1 cellular context compared by ENCODE assay signal in the genomic region with DNA sequence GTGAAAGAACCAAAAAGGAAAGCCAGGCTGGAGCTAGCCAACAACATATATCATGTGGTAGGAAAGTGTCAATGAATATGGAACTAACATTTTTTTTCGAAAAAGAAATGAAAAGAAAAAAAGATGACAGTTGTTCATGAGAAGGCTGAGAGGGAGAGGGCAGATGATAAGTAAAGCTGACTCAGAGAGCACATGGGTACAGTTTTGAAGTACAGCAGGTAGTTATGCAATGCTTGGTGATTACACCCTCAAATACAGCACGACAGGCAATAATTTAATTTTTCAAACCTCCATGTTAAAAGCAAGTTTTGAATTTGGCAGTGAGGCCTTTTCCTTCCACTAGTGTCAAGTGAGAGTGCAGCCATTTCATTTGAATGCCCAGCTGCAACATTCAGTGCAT.
A peak's percentile ranks its signal among the peaks of the same experiment; 100 is the strongest.
TF ChIP-seq lines count a peak whose summit lies in the region.

No MANE protein-coding gene starts in this region.

TF ChIP-seq in K562, 482 proteins besides CTCF, POLR2A, EP300 and RAD21 (continued from another document):
- TF ChIP-seq CEBPG (CRISPR knock-in tag; IDR thresholded peaks at IDR 0.05) (no peak), CEBPG (tag; conservative IDR thresholded peaks at IDR 0.05 in 1 of 2, IDR thresholded peaks at IDR 0.05 in 1 of 2) (peak; percentile 64 to 86), NELFE (IDR thresholded peaks at IDR 0.05; ENCODE audit: insufficient read depth, insufficient read length) (no peak), JUN (IDR thresholded peaks at IDR 0.05; ENCODE audit: borderline replicate concordance, low read depth, low read length) (0 out of 2 replicates have a peak, but pooled peaks have one; percentile 10), JUN (CRISPR knock-in tag; IDR thresholded peaks at IDR 0.05; ENCODE audit: borderline replicate concordance) (no peak), FOXA1 (IDR thresholded peaks at IDR 0.05; ENCODE audit: borderline replicate concordance) (no peak), ZC3H8 (IDR thresholded peaks at IDR 0.05) (no peak), COPS2 (conservative IDR thresholded peaks at IDR 0.05) (no peak), TRIM24 (IDR thresholded peaks at IDR 0.05) (0 out of 4 replicates have a peak, but pooled peaks of 1 of the 2 experiments have one; percentile 8), PTBP1 (IDR thresholded peaks at IDR 0.05; ENCODE audit: low read depth, low read length) (no peak), MEIS2 (IDR thresholded peaks at IDR 0.05; ENCODE audit: partially characterized antibody) (peak; percentile 38), LARP7 (IDR thresholded peaks at IDR 0.05) (no peak), ZBTB8A (IDR thresholded peaks at IDR 0.05; ENCODE audit: partially characterized antibody) (no peak), CBX2 (IDR thresholded peaks at IDR 0.05; ENCODE audit: insufficient read depth, low read length, poor library complexity, severe bottlenecking) (no peak), TAF1 (IDR thresholded peaks at IDR 0.05; ENCODE audit: control insufficient read depth, extremely low read depth, insufficient read depth, low read length, severe bottlenecking) (no peak), MIER1 (IDR thresholded peaks at IDR 0.05; ENCODE audit: low read depth) (no peak), CBFB (CRISPR knock-in tag; IDR thresholded peaks at IDR 0.05) (no peak), SAP30 (IDR thresholded peaks at IDR 0.05; ENCODE audit: borderline replicate concordance, insufficient read depth, low read depth, low read length, poor library complexity, severe bottlenecking) (no peak), MAFG (tag; conservative IDR thresholded peaks at IDR 0.05) (0 out of 2 replicates have a peak, but pooled peaks have one; percentile 13), JUND (IDR thresholded peaks at IDR 0.05; ENCODE audit: borderline replicate concordance, low read depth, low read length) (peak; percentile 55; the same call in 1 of the 2 replicates), JUND (tag; IDR thresholded peaks at IDR 0.05; ENCODE audit: borderline replicate concordance, low read depth, low read length) (0 out of 3 replicates have a peak, but pooled peaks have one; percentile 26), ZNF41 (CRISPR knock-in tag; conservative IDR thresholded peaks at IDR 0.05) (no peak), FOS (IDR thresholded peaks at IDR 0.05; ENCODE audit: extremely low read depth, insufficient read length) (no peak), NKRF (IDR thresholded peaks at IDR 0.05; ENCODE audit: borderline replicate concordance) (no peak), ZNF444 (CRISPR knock-in tag; IDR thresholded peaks at IDR 0.05) (no peak), BACH1 (tag; IDR thresholded peaks at IDR 0.05) (no peak), NCOA6 (IDR thresholded peaks at IDR 0.05) (no peak)
- TF ChIP-seq, protein P1, sequence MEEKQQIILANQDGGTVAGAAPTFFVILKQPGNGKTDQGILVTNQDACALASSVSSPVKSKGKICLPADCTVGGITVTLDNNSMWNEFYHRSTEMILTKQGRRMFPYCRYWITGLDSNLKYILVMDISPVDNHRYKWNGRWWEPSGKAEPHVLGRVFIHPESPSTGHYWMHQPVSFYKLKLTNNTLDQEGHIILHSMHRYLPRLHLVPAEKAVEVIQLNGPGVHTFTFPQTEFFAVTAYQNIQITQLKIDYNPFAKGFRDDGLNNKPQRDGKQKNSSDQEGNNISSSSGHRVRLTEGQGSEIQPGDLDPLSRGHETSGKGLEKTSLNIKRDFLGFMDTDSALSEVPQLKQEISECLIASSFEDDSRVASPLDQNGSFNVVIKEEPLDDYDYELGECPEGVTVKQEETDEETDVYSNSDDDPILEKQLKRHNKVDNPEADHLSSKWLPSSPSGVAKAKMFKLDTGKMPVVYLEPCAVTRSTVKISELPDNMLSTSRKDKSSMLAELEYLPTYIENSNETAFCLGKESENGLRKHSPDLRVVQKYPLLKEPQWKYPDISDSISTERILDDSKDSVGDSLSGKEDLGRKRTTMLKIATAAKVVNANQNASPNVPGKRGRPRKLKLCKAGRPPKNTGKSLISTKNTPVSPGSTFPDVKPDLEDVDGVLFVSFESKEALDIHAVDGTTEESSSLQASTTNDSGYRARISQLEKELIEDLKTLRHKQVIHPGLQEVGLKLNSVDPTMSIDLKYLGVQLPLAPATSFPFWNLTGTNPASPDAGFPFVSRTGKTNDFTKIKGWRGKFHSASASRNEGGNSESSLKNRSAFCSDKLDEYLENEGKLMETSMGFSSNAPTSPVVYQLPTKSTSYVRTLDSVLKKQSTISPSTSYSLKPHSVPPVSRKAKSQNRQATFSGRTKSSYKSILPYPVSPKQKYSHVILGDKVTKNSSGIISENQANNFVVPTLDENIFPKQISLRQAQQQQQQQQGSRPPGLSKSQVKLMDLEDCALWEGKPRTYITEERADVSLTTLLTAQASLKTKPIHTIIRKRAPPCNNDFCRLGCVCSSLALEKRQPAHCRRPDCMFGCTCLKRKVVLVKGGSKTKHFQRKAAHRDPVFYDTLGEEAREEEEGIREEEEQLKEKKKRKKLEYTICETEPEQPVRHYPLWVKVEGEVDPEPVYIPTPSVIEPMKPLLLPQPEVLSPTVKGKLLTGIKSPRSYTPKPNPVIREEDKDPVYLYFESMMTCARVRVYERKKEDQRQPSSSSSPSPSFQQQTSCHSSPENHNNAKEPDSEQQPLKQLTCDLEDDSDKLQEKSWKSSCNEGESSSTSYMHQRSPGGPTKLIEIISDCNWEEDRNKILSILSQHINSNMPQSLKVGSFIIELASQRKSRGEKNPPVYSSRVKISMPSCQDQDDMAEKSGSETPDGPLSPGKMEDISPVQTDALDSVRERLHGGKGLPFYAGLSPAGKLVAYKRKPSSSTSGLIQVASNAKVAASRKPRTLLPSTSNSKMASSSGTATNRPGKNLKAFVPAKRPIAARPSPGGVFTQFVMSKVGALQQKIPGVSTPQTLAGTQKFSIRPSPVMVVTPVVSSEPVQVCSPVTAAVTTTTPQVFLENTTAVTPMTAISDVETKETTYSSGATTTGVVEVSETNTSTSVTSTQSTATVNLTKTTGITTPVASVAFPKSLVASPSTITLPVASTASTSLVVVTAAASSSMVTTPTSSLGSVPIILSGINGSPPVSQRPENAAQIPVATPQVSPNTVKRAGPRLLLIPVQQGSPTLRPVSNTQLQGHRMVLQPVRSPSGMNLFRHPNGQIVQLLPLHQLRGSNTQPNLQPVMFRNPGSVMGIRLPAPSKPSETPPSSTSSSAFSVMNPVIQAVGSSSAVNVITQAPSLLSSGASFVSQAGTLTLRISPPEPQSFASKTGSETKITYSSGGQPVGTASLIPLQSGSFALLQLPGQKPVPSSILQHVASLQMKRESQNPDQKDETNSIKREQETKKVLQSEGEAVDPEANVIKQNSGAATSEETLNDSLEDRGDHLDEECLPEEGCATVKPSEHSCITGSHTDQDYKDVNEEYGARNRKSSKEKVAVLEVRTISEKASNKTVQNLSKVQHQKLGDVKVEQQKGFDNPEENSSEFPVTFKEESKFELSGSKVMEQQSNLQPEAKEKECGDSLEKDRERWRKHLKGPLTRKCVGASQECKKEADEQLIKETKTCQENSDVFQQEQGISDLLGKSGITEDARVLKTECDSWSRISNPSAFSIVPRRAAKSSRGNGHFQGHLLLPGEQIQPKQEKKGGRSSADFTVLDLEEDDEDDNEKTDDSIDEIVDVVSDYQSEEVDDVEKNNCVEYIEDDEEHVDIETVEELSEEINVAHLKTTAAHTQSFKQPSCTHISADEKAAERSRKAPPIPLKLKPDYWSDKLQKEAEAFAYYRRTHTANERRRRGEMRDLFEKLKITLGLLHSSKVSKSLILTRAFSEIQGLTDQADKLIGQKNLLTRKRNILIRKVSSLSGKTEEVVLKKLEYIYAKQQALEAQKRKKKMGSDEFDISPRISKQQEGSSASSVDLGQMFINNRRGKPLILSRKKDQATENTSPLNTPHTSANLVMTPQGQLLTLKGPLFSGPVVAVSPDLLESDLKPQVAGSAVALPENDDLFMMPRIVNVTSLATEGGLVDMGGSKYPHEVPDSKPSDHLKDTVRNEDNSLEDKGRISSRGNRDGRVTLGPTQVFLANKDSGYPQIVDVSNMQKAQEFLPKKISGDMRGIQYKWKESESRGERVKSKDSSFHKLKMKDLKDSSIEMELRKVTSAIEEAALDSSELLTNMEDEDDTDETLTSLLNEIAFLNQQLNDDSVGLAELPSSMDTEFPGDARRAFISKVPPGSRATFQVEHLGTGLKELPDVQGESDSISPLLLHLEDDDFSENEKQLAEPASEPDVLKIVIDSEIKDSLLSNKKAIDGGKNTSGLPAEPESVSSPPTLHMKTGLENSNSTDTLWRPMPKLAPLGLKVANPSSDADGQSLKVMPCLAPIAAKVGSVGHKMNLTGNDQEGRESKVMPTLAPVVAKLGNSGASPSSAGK (IDR thresholded peaks at IDR 0.05), result peak; percentile 74
- TF ChIP-seq, protein P2, sequence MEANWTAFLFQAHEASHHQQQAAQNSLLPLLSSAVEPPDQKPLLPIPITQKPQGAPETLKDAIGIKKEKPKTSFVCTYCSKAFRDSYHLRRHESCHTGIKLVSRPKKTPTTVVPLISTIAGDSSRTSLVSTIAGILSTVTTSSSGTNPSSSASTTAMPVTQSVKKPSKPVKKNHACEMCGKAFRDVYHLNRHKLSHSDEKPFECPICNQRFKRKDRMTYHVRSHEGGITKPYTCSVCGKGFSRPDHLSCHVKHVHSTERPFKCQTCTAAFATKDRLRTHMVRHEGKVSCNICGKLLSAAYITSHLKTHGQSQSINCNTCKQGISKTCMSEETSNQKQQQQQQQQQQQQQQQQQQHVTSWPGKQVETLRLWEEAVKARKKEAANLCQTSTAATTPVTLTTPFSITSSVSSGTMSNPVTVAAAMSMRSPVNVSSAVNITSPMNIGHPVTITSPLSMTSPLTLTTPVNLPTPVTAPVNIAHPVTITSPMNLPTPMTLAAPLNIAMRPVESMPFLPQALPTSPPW (CRISPR knock-in tag; IDR thresholded peaks at IDR 0.05), result 0 out of 2 replicates have a peak, but pooled peaks have one; percentile 14
